Comparison of ENCODE assay signal across 10 cellular contexts in genomic region chr7:17123020-17123419, GRCh38.
DNase-seq lines count a peak whose midpoint lies in the region; ATAC-seq and TF ChIP-seq lines count a peak whose summit lies in the region.
"Had no signal": no experiment of that assay in that cellular context is flagged by ENCODE, and none has a peak within 500 bp of the region (broad histone marks: within the 10 kb centered on the region; RNA-seq: fewer than 3 reads in every experiment).

No MANE protein-coding gene starts in this region.

- no peaks in the 10 kb centered on the region for H3K9me2 ChIP-seq in SU-DHL-6 (replicated peaks; ENCODE audit: insufficient read depth, low read length)

- no peaks in the 10 kb centered on the region for H3K4me1 Mint-ChIP-seq in natural killer cell

- TF ChIP-seq CTCF in SU-DHL-6 (IDR thresholded peaks at IDR 0.05; ENCODE audit: insufficient read depth, low read length, poor library complexity, severe bottlenecking) = no peak
- TF ChIP-seq CTCF in mucosa of descending colon (IDR thresholded peaks at IDR 0.05) = no peak
- no peak for TF ChIP-seq CTCF in natural killer cell (IDR thresholded peaks at IDR 0.05)

- peaks cover 3 to 9% of the 10 kb centered on the region in 2 donors for H3K27me3 Mint-ChIP-seq in natural killer cell (ENCODE audit: low read depth in 2 of 2)
- H3K27me3 Mint-ChIP-seq: activated naive CD4-positive, alpha-beta T cell treated with anti-CD3 and anti-CD28 coated beads, Interleukin-2, amount 50 U/mL, for 24 hours had no signal

- H3K27ac Mint-ChIP-seq in natural killer cell = no peak overlapping the region
- H3K27ac Mint-ChIP-seq: activated naive CD4-positive, alpha-beta T cell treated with anti-CD3 and anti-CD28 coated beads, Interleukin-2, amount 50 U/mL, for 24 hours had no signal

- H3K27me3 ChIP-seq in SU-DHL-6 (ENCODE audit: low read length) = no peaks in the 10 kb centered on the region

- H3K9ac ChIP-seq in SU-DHL-6 (ENCODE audit: low read length) = no peak overlapping the region

- H3K4me3 ChIP-seq in SU-DHL-6 (ENCODE audit: insufficient read depth, low read length, poor library complexity, severe bottlenecking) (no peak overlapping the region), mucosa of descending colon (no peak overlapping the region)

- no peaks in the 10 kb centered on the region for H3K4me1 ChIP-seq in mucosa of descending colon (ENCODE audit: low read depth)

- H2AFZ ChIP-seq in SU-DHL-6 (ENCODE audit: low read depth, low read length, severe bottlenecking) = no peak overlapping the region

- no peaks in the 10 kb centered on the region for H3K36me3 ChIP-seq in SU-DHL-6 (ENCODE audit: low read length)
- H3K36me3 ChIP-seq in mucosa of descending colon (ENCODE audit: low read depth) = no peaks in the 10 kb centered on the region

- H3K79me2 ChIP-seq in SU-DHL-6 (ENCODE audit: insufficient read depth, low read length) = no peaks in the 10 kb centered on the region

- H4K20me1 ChIP-seq in SU-DHL-6 (ENCODE audit: low read depth, low read length) = no peaks in the 10 kb centered on the region

- H3K27ac ChIP-seq in SU-DHL-6 (ENCODE audit: low read depth, low read length) = no peak overlapping the region

- H3K36me3 Mint-ChIP-seq in natural killer cell = no peaks in the 10 kb centered on the region
- H3K36me3 Mint-ChIP-seq: activated naive CD4-positive, alpha-beta T cell treated with anti-CD3 and anti-CD28 coated beads, Interleukin-2, amount 50 U/mL, for 24 hours had no signal

- peak; percentile 40 for ATAC-seq in GM18502 (IDR thresholded peaks at IDR 0.05; ENCODE audit: poor library complexity, unreplicated experiment)
- peak; percentile 46 for ATAC-seq in HG02798 (IDR thresholded peaks at IDR 0.05; ENCODE audit: poor library complexity, unreplicated experiment)
- ATAC-seq in mucosa of descending colon = peak; percentile 17
- ATAC-seq in HG03039 (IDR thresholded peaks at IDR 0.05; ENCODE audit: unreplicated experiment) = no peak
- ATAC-seq in natural killer cell = no peak

- H3K9me3 Mint-ChIP-seq in natural killer cell = no peaks in the 10 kb centered on the region
- H3K9me3 Mint-ChIP-seq: activated naive CD4-positive, alpha-beta T cell treated with anti-CD3 and anti-CD28 coated beads, Interleukin-2, amount 50 U/mL, for 24 hours had no signal

- no peaks in the 10 kb centered on the region for H3F3A ChIP-seq in SU-DHL-6 (ENCODE audit: insufficient read depth)

- peak overlapping the region; percentile 21 for H3K4me2 ChIP-seq in SU-DHL-6 (ENCODE audit: low read depth, low read length, poor library complexity, severe bottlenecking)

- no peak overlapping the region for H3K4me3 Mint-ChIP-seq in natural killer cell
- H3K4me3 Mint-ChIP-seq: activated naive CD4-positive, alpha-beta T cell treated with anti-CD3 and anti-CD28 coated beads, Interleukin-2, amount 50 U/mL, for 24 hours had no signal

- H3K9me3 ChIP-seq in SU-DHL-6 (ENCODE audit: insufficient read depth, low read length) (no peaks in the 10 kb centered on the region), mucosa of descending colon (no peaks in the 10 kb centered on the region)

- DNase-seq in mucosa of descending colon (no peak), NCI-H2227 (lab: John Stamatoyannopoulos, UW; ENCODE audit: unreplicated experiment) (no peak), mesenteric fat pad (ENCODE audit: low spot score) (no peak), natural killer cell (no peak)
- DNase-seq: NCI-H510A treated with DMSO at 0.1 percent for 48 hours had no signal

- intact Hi-C loops in mucosa of descending colon (cut with DNase I, micrococcal nuclease) = no loop called here
- intact Hi-C loops in natural killer cell (cut with micrococcal nuclease) = no loop called here

Comparison
In these comparisons a context has a peak if more than half of its experiments do, and no peak if none do; other contexts are left out.
1. ATAC-seq: peak in GM18502 (single experiment), HG02798 (single experiment) and mucosa of descending colon (single experiment); none in HG03039 (single experiment) and natural killer cell (0 of 3).